In genomic region chr5:160159991-160160826, GRCh38 we compare ENCODE assay signal across 11 cellular contexts. TPM values are rescaled to one million over a fixed set of nuclear protein-coding genes. Genes with fewer than 3 reads are reported as not detected.
DNase-seq lines count a peak whose midpoint lies in the region; ATAC-seq and TF ChIP-seq lines count a peak whose summit lies in the region.
"Had no signal": no experiment of that assay in that cellular context is flagged by ENCODE, and none has a peak within 500 bp of the region (broad histone marks: within the 10 kb centered on the region; RNA-seq: fewer than 3 reads in every experiment).

No MANE protein-coding gene starts in this region.

- 53% methylated on average over 19 of the region's 19 CpGs for WGBS in tibial nerve, 2 donors

- H3K4me3 Mint-ChIP-seq in progenitor cell of endocrine pancreas (ENCODE audit: low read depth): no peak overlapping the region
- no peak overlapping the region for H3K4me3 Mint-ChIP-seq in CD4-positive, alpha-beta memory T cell

- POLR2A ChIA-PET in CD4-positive, alpha-beta memory T cell (lab: Charles Lee; ENCODE audit: partially characterized antibody): no interaction called here

- peaks cover 6% of the 10 kb centered on the region for H3K27me3 Mint-ChIP-seq in progenitor cell of endocrine pancreas
- peaks cover 6 to 24% of the 10 kb centered on the region in 2 donors for H3K27me3 Mint-ChIP-seq in CD4-positive, alpha-beta memory T cell

- peak overlapping the region; percentile 96 for H3K27ac Mint-ChIP-seq in progenitor cell of endocrine pancreas
- peak overlapping the region in 1 of 7 donors; percentile 79 for H3K27ac Mint-ChIP-seq in CD4-positive, alpha-beta memory T cell

- H3K36me3 ChIP-seq in tibial nerve (no peaks in the 10 kb centered on the region), uterus (no peaks in the 10 kb centered on the region)
- no peaks in the 10 kb centered on the region for H3K36me3 ChIP-seq in CD4-positive, alpha-beta memory T cell (ENCODE audit: insufficient read depth, low read length)
- H3K36me3 ChIP-seq: adrenal gland had no signal

- intact Hi-C loops in CD4-positive, alpha-beta memory T cell (cut with micrococcal nuclease): no loop called here
- intact Hi-C loops in uterus (cut with DNase I; ENCODE audit: low total_unique reads): no loop called here

- H3K9me3 ChIP-seq in tibial nerve (no peaks in the 10 kb centered on the region), uterus (no peaks in the 10 kb centered on the region)
- no peaks in the 10 kb centered on the region for H3K9me3 ChIP-seq in CD4-positive, alpha-beta memory T cell (ENCODE audit: control insufficient read depth in 1 of 2, low read length in 2 of 2)
- H3K9me3 ChIP-seq: adrenal gland had no signal

- TF ChIP-seq POLR2A in tibial nerve (IDR thresholded peaks at IDR 0.05) (no peak), uterus (IDR thresholded peaks at IDR 0.05) (no peak)

- ATAC-seq in GM19455 (IDR thresholded peaks at IDR 0.05; ENCODE audit: unreplicated experiment) (peak; percentile 47), HG03565 (IDR thresholded peaks at IDR 0.05; ENCODE audit: unreplicated experiment) (peak; percentile 60), HG02610 (IDR thresholded peaks at IDR 0.05; ENCODE audit: unreplicated experiment) (no peak)

- H3K27ac ChIP-seq in tibial nerve: peak overlapping the region in 1 of 4 donors; percentile 2
- H3K27ac ChIP-seq in CD4-positive, alpha-beta memory T cell (ENCODE audit: low read depth, low read length): no peak overlapping the region
- no peak overlapping the region for H3K27ac ChIP-seq in uterus
- H3K27ac ChIP-seq: adrenal gland had no signal

- CTCF ChIA-PET in CD4-positive, alpha-beta memory T cell (lab: Charles Lee; ENCODE audit: partially characterized antibody): no interaction called here

- TF ChIP-seq CTCF in astrocyte of the cerebellum (IDR thresholded peaks at IDR 0.05; ENCODE audit: low read depth, low read length, missing control alignments): no peak
- no peak for TF ChIP-seq CTCF in progenitor cell of endocrine pancreas (IDR thresholded peaks at IDR 0.05; ENCODE audit: unreplicated experiment)
- TF ChIP-seq CTCF in tibial nerve (IDR thresholded peaks at IDR 0.05): no peak
- TF ChIP-seq CTCF in uterus (IDR thresholded peaks at IDR 0.05): no peak

- H3K9me3 Mint-ChIP-seq in progenitor cell of endocrine pancreas (ENCODE audit: low read depth): peaks cover under 1% of the 10 kb centered on the region
- H3K9me3 Mint-ChIP-seq in CD4-positive, alpha-beta memory T cell: no peaks in the 10 kb centered on the region

- H3K4me1 ChIP-seq in tibial nerve (peaks cover 0 to 16% (median 7%) of the 10 kb centered on the region in 4 donors), uterus (peaks cover 0 to 5% of the 10 kb centered on the region in 2 donors)
- H3K4me1 ChIP-seq in CD4-positive, alpha-beta memory T cell (ENCODE audit: insufficient read depth, low read length): no peaks in the 10 kb centered on the region

- in situ Hi-C loops in astrocyte of the cerebellum (cut with HindIII; ENCODE audit: low sequenced_read_pairs): no loop called here

- TF ChIP-seq EP300 in tibial nerve (IDR thresholded peaks at IDR 0.05): no peak

- H3K4me3 ChIP-seq in astrocyte of the cerebellum (ENCODE audit: low read depth, low read length) (no peak overlapping the region), tibial nerve (no peak overlapping the region), uterus (no peak overlapping the region)
- no peak overlapping the region for H3K4me3 ChIP-seq in CD4-positive, alpha-beta memory T cell (ENCODE audit: low read length in 2 of 2)
- H3K4me3 ChIP-seq: adrenal gland had no signal

- H3K36me3 Mint-ChIP-seq in progenitor cell of endocrine pancreas (ENCODE audit: insufficient read depth): no peaks in the 10 kb centered on the region
- H3K36me3 Mint-ChIP-seq in CD4-positive, alpha-beta memory T cell: no peaks in the 10 kb centered on the region

- H3K4me1 Mint-ChIP-seq in progenitor cell of endocrine pancreas (ENCODE audit: low read depth): peaks cover 18% of the 10 kb centered on the region
- peaks cover 0 to 3% (median 1%) of the 10 kb centered on the region in 4 donors for H3K4me1 Mint-ChIP-seq in CD4-positive, alpha-beta memory T cell

- DNase-seq in astrocyte of the cerebellum (ENCODE audit: low read depth) (peak; percentile 87), progenitor cell of endocrine pancreas (ENCODE audit: low spot score, unreplicated experiment) (peak; percentile 28), tibial nerve (ENCODE audit: low spot score in 2 of 2) (no peak), uterus (no peak)
- DNase-seq in CD4-positive, alpha-beta memory T cell: no peak
- DNase-seq: adrenal gland, head of caudate nucleus, T1000 had no signal

- no peaks in the 10 kb centered on the region for H3K27me3 ChIP-seq in tibial nerve
- no peaks in the 10 kb centered on the region for H3K27me3 ChIP-seq in CD4-positive, alpha-beta memory T cell (ENCODE audit: insufficient read depth, low read length)
- H3K27me3 ChIP-seq in uterus: no peaks in the 10 kb centered on the region
- H3K27me3 ChIP-seq: adrenal gland had no signal

RNA-seq across cellular contexts. Expression of gene PWWP2A, which starts 41.0 kb away (rescaled TPM):
- total RNA-seq in progenitor cell of endocrine pancreas: 33.3 and 42.7 TPM in 2 replicates
- total RNA-seq in tibial nerve: 10 to 100 TPM; 51.0 to 81.6 (median 58.2) TPM
- 10 to 100 TPM; 38.7 to 40.6 TPM for total RNA-seq in CD4-positive, alpha-beta memory T cell
- polyA plus RNA-seq in CD4-positive, alpha-beta memory T cell: 10 to 100 TPM; 29.6 to 32.4 TPM
- 10 to 100 TPM; 12.9 to 46.3 (median 28.1) TPM for total RNA-seq in uterus

Comparison
In these comparisons a context has a peak if more than half of its experiments do, and no peak if none do; other contexts are left out.
1. DNase-seq: peak in astrocyte of the cerebellum (single experiment) and progenitor cell of endocrine pancreas (single experiment); none in tibial nerve (0 of 2), CD4-positive, alpha-beta memory T cell (0 of 5) and uterus (0 of 2).